In the genomic region with DNA sequence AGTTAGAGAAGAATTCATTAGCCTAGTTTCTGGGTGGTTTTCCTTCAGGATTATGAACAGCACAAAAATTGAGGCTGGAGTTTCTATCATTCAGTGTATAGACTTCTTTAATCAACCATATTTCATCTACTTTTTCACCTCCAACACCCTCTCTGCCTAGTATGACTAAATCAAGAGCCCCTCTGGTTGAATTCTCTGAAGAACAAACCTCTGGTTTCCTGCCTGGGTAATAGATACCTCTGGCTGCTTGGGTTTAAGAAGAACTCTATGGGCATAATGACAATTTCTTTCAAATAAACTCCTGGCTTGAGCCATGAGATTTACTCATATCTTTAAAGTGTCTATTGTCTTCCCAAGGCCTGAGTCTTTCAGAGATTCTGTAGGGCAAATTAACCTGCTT, we compare ENCODE assay signal across 24 cellular contexts.
"Had no signal": no experiment of that assay in that cellular context is flagged by ENCODE, and none has a peak within 500 bp of the region (broad histone marks: within the 10 kb centered on the region; RNA-seq: fewer than 3 reads in every experiment).

No MANE protein-coding gene starts in this region.

- H3K9me3 Mint-ChIP-seq: dendritic cell treated with granulocyte-macrophage colony-stimulating factor and Interleukin-4, amounts not matched to agents 40 ng/mL and 50 ng/mL, for 4 days; effector memory CD8-positive, alpha-beta T cell; endodermal cell had no signal

- ATAC-seq: effector memory CD8-positive, alpha-beta T cell; esophagus mucosa; gastrocnemius medialis; heart right ventricle; left cardiac atrium; left lung; left ventricle myocardium superior; lower lobe of right lung; mucosa of descending colon had no signal

- H3K27ac Mint-ChIP-seq: dendritic cell treated with granulocyte-macrophage colony-stimulating factor and Interleukin-4, amounts not matched to agents 40 ng/mL and 50 ng/mL, for 4 days; effector memory CD8-positive, alpha-beta T cell; endodermal cell; mesothelial cell of epicardium had no signal

- H3K27ac ChIP-seq: colonic mucosa, epithelial cell of prostate, esophagus squamous epithelium, gastrocnemius medialis, heart right ventricle, left lung, lower lobe of right lung had no signal

- H3K36me3 ChIP-seq: colonic mucosa, esophagus squamous epithelium, gastrocnemius medialis, heart right ventricle, left lung, lower lobe of right lung had no signal

- H3K36me3 Mint-ChIP-seq: mesothelial cell of epicardium had no signal

- H3K4me3 Mint-ChIP-seq: dendritic cell treated with granulocyte-macrophage colony-stimulating factor and Interleukin-4, amounts not matched to agents 40 ng/mL and 50 ng/mL, for 4 days; effector memory CD8-positive, alpha-beta T cell; endodermal cell; mesothelial cell of epicardium had no signal

- DNase-seq: colonic mucosa; cortex of kidney; effector CD8-positive, alpha-beta T cell; effector memory CD8-positive, alpha-beta T cell; endodermal cell; erythroblast; esophagus squamous epithelium; foreskin fibroblast; foreskin melanocyte; gastrocnemius medialis; glutamatergic neuron; head of caudate nucleus; heart right ventricle; hippocampal formation; left cardiac atrium; left lung; left ventricle myocardium superior; lower lobe of right lung; mesenchymal stem cell; mucosa of descending colon had no signal

- H3K9me3 ChIP-seq: colonic mucosa, esophagus squamous epithelium, gastrocnemius medialis, left lung, lower lobe of right lung, mucosa of descending colon had no signal

- H3K27me3 ChIP-seq: colonic mucosa, esophagus squamous epithelium, gastrocnemius medialis had no signal

- H3K4me3 ChIP-seq: colonic mucosa, esophagus squamous epithelium, gastrocnemius medialis, heart right ventricle, left lung, lower lobe of right lung, mucosa of descending colon had no signal

- H3K4me1 ChIP-seq: colonic mucosa, esophagus squamous epithelium, gastrocnemius medialis, heart right ventricle, left lung, lower lobe of right lung had no signal
